In the genomic region with DNA sequence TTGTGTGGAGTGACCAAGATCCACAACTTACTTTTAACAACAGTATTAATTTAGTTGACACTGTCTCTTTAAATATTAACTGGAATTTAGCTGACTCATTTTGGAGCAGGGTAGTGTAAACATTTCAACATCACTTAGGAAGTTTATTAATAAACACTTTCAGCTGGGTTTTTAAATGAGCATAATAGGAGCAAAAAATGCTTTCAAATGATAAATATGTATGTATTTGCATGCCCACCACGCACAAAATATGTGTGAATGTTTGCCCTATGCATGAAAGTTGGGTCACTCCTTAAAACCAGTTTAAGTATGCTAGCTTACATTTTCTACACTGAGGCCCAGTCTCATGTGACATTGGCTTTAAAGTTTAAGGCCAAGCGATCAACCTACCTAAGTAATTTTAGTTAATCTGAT, we compare ENCODE assay signal across 8 cellular contexts. TPM values are rescaled to one million over a fixed set of nuclear protein-coding genes. Genes with fewer than 3 reads are reported as not detected.
DNase-seq lines count a peak whose midpoint lies in the region; ATAC-seq and TF ChIP-seq lines count a peak whose summit lies in the region.

No MANE protein-coding gene starts in this region.

- H3K27ac ChIP-seq in ascending aorta (peak overlapping the region; percentile 100), left lung (peak overlapping the region; percentile 100), tibial nerve (peak overlapping the region; percentile 100)

- WGBS in tibial nerve, 2 donors = 6% methylated on average over 2 of the region's 2 CpGs

- H3K4me3 Mint-ChIP-seq in activated naive CD4-positive, alpha-beta T cell treated with anti-CD3 and anti-CD28 coated beads for 36 hours = peak overlapping the region; percentile 82

- H3K9me3 Mint-ChIP-seq in activated naive CD4-positive, alpha-beta T cell treated with anti-CD3 and anti-CD28 coated beads for 36 hours = no peaks in the 10 kb centered on the region
- H3K9me3 Mint-ChIP-seq in activated naive CD4-positive, alpha-beta T cell treated with anti-CD3 and anti-CD28 coated beads, Interleukin-2, amount 50 U/mL, for 72 hours = no peaks in the 10 kb centered on the region

- H3K4me3 ChIP-seq in ascending aorta (peak overlapping the region; percentile 92 to 99), left lung (peak overlapping the region; percentile 66 to 85), tibial nerve (peak overlapping the region; percentile 87 to 97 (median 95))

- H3K36me3 ChIP-seq in ascending aorta (peaks cover 23 to 34% of the 10 kb centered on the region in 2 donors), left lung (peaks cover 0 to 37% of the 10 kb centered on the region in 2 donors), tibial nerve (peaks cover 2 to 31% (median 5%) of the 10 kb centered on the region in 3 donors)

- intact Hi-C loops in activated naive CD4-positive, alpha-beta T cell treated with anti-CD3 and anti-CD28 coated beads for 36 hours (cut with micrococcal nuclease) = loop anchor here (5.0 to 10.0 kb wide), 3 partner anchors 70 to 1797 kb away; a partner anchor contains a TSS
- intact Hi-C loops in ascending aorta (cut with DNase I) (loop anchor here (5.0 to 10.0 kb wide), 7 partner anchors 70 to 1947 kb away; a partner anchor contains a TSS), left lung (cut with DNase I) (no loop called here)

- no peak for TF ChIP-seq EP300 in tibial nerve (IDR thresholded peaks at IDR 0.05)

- CTCF ChIA-PET in activated naive CD4-positive, alpha-beta T cell treated with anti-CD3 and anti-CD28 coated beads for 36 hours (lab: Charles Lee) = interaction anchor here (1.5 kb wide), 1 partner anchor 81 kb away, joined by 4 read pairs; no protein-coding TSS in a partner anchor

- no peak for DNase-seq in activated naive CD4-positive, alpha-beta T cell treated with anti-CD3 and anti-CD28 coated beads for 36 hours
- DNase-seq in activated naive CD4-positive, alpha-beta T cell treated with anti-CD3 and anti-CD28 coated beads, Interleukin-2, amount 50 U/mL, for 72 hours (ENCODE audit: low spot score in 2 of 2) = no peak
- DNase-seq in ascending aorta (ENCODE audit: low spot score in 2 of 2) = no peak
- no peak for DNase-seq in left lung
- DNase-seq in tibial nerve (ENCODE audit: low spot score in 2 of 2) = no peak
- DNase-seq in mucosa of gallbladder (ENCODE audit: low spot score) = no peak
- DNase-seq in NCI-H1417 treated with DMSO at 0.1 percent for 48 hours (lab: John Stamatoyannopoulos, UW) = no peak
- no peak for DNase-seq in SKM-1 (lab: John Stamatoyannopoulos, UW; ENCODE audit: unreplicated experiment)

- peaks cover 42% of the 10 kb centered on the region for H3K36me3 Mint-ChIP-seq in activated naive CD4-positive, alpha-beta T cell treated with anti-CD3 and anti-CD28 coated beads for 36 hours (ENCODE audit: low read depth)
- peaks cover 23 to 51% of the 10 kb centered on the region in 2 donors for H3K36me3 Mint-ChIP-seq in activated naive CD4-positive, alpha-beta T cell treated with anti-CD3 and anti-CD28 coated beads, Interleukin-2, amount 50 U/mL, for 72 hours

- H3K4me1 Mint-ChIP-seq in activated naive CD4-positive, alpha-beta T cell treated with anti-CD3 and anti-CD28 coated beads for 36 hours (ENCODE audit: low read depth) = peaks cover 56% of the 10 kb centered on the region

- no peak for ATAC-seq in activated naive CD4-positive, alpha-beta T cell treated with anti-CD3 and anti-CD28 coated beads, Interleukin-2, amount 50 U/mL, for 72 hours
- ATAC-seq in left lung = no peak

- H3K27ac Mint-ChIP-seq in activated naive CD4-positive, alpha-beta T cell treated with anti-CD3 and anti-CD28 coated beads for 36 hours = peak overlapping the region; percentile 95
- peak overlapping the region in 1 of 2 donors; percentile 93 for H3K27ac Mint-ChIP-seq in activated naive CD4-positive, alpha-beta T cell treated with anti-CD3 and anti-CD28 coated beads, Interleukin-2, amount 50 U/mL, for 72 hours

- TF ChIP-seq CTCF in ascending aorta (IDR thresholded peaks at IDR 0.05) (no peak), left lung (IDR thresholded peaks at IDR 0.05) (no peak), tibial nerve (IDR thresholded peaks at IDR 0.05) (no peak)

- H3K9me3 ChIP-seq in ascending aorta = no peaks in the 10 kb centered on the region
- H3K9me3 ChIP-seq in left lung = no peaks in the 10 kb centered on the region
- H3K9me3 ChIP-seq in tibial nerve = no peaks in the 10 kb centered on the region

- H3K4me1 ChIP-seq in ascending aorta = peaks cover 11 to 39% of the 10 kb centered on the region in 2 donors
- H3K4me1 ChIP-seq in left lung = peaks cover 32 to 73% of the 10 kb centered on the region in 2 donors
- peaks cover 0 to 55% (median 48%) of the 10 kb centered on the region in 4 donors for H3K4me1 ChIP-seq in tibial nerve

- H3K27me3 ChIP-seq in ascending aorta (no peaks in the 10 kb centered on the region), left lung (no peaks in the 10 kb centered on the region), tibial nerve (no peaks in the 10 kb centered on the region)

- no peak for TF ChIP-seq POLR2A in tibial nerve (IDR thresholded peaks at IDR 0.05)

- no peaks in the 10 kb centered on the region for H3K27me3 Mint-ChIP-seq in activated naive CD4-positive, alpha-beta T cell treated with anti-CD3 and anti-CD28 coated beads for 36 hours (ENCODE audit: low read depth)

RNA-seq across cellular contexts. Expression of a gene that starts 2.9 kb away (rescaled TPM):
- 10 to 100 TPM; 71.9 to 73.2 TPM for total RNA-seq in activated naive CD4-positive, alpha-beta T cell treated with anti-CD3 and anti-CD28 coated beads for 36 hours
- 10 to 100 TPM; 80.3 to 92.9 TPM for total RNA-seq in activated naive CD4-positive, alpha-beta T cell treated with anti-CD3 and anti-CD28 coated beads, Interleukin-2, amount 50 U/mL, for 72 hours
- total RNA-seq in ascending aorta = 189 TPM
- total RNA-seq in left lung = 100 to 1,000 TPM; 149 to 161 TPM
- 1,000 to 10,000 TPM in 3 of 4 donors, 100 to 1,000 TPM in 1; 907 to 1,573 (median 1,091) TPM for total RNA-seq in tibial nerve
- 189 TPM for total RNA-seq in mucosa of gallbladder

Comparison
In these comparisons a context has a peak if more than half of its experiments do, and no peak if none do; other contexts are left out.
1. intact Hi-C loops: an anchor here in activated naive CD4-positive, alpha-beta T cell treated with anti-CD3 and anti-CD28 coated beads for 36 hours (5.0 to 10.0 kb wide) and ascending aorta (5.0 to 10.0 kb wide); none called in left lung.